8 cellular contexts compared by ENCODE assay signal in genomic region chr17:60676758-60677307, GRCh38. TPM values are rescaled to one million over a fixed set of nuclear protein-coding genes. Genes with fewer than 3 reads are reported as not detected.
A peak's percentile ranks its signal among the peaks of the same experiment; 100 is the strongest.
DNase-seq lines count a peak whose midpoint lies in the region; ATAC-seq and TF ChIP-seq lines count a peak whose summit lies in the region.

No MANE protein-coding gene starts in this region.

- ATAC-seq in Panc1 = no peak

- H3K9me3 Mint-ChIP-seq in progenitor cell of endocrine pancreas (ENCODE audit: low read depth) = no peaks in the 10 kb centered on the region

- TF ChIP-seq EP300 in esophagus muscularis mucosa (IDR thresholded peaks at IDR 0.05) = no peak

- H3K4me1 Mint-ChIP-seq in progenitor cell of endocrine pancreas (ENCODE audit: low read depth) = peaks cover 14% of the 10 kb centered on the region

- POLR2A ChIA-PET in Panc1 (lab: Charles Lee) = no interaction called here

- in situ Hi-C loops in Panc1 (cut with HindIII; ENCODE audit: low pct_unique_long_range_greater_than_20kb, low sequenced_read_pairs) = no loop called here

- H3K9me3 ChIP-seq in Panc1 (ENCODE audit: control insufficient read depth, insufficient read depth, low read depth, low read length) (no peaks in the 10 kb centered on the region), esophagus muscularis mucosa (no peaks in the 10 kb centered on the region)

- CTCF ChIA-PET in Panc1 (lab: Charles Lee) = no interaction called here

- H3K27me3 ChIP-seq in GM06990 (replicated peaks; ENCODE audit: control insufficient read depth, insufficient read depth, low read length) (no peaks in the 10 kb centered on the region), Panc1 (ENCODE audit: control insufficient read depth, insufficient read depth, low read length) (no peaks in the 10 kb centered on the region), esophagus muscularis mucosa (no peaks in the 10 kb centered on the region)

- H3K27ac Mint-ChIP-seq in progenitor cell of endocrine pancreas = peak overlapping the region; percentile 99

- intact Hi-C loops in Panc1 (cut with micrococcal nuclease; ENCODE audit: unreplicated experiment) = no loop called here
- intact Hi-C loops in esophagus muscularis mucosa (cut with DNase I) = no loop called here

- DNase-seq in GM06990 (ENCODE audit: extremely low read depth, insufficient read length) = no peak
- DNase-seq in Panc1 (ENCODE audit: low read depth, low spot score) = no peak
- DNase-seq in esophagus muscularis mucosa (ENCODE audit: extremely low spot score) = peak; percentile 34
- DNase-seq in progenitor cell of endocrine pancreas (ENCODE audit: low spot score, unreplicated experiment) = no peak
- DNase-seq in NCI-H2227 treated with DMSO at 0.1 percent for 48 hours (lab: John Stamatoyannopoulos, UW) = no peak
- no peak for DNase-seq in iPS-NIHi11 (ENCODE audit: low spot score)
- DNase-seq in central memory CD4-positive, alpha-beta T cell = no peak
- no peak for DNase-seq in NCI-H1436 treated with DMSO at 0.1 percent for 48 hours (lab: John Stamatoyannopoulos, UW)

- no peak for TF ChIP-seq POLR2A in esophagus muscularis mucosa (IDR thresholded peaks at IDR 0.05; ENCODE audit: low read depth)

- no peaks in the 10 kb centered on the region for H3K36me3 Mint-ChIP-seq in progenitor cell of endocrine pancreas (ENCODE audit: insufficient read depth)

- H3K4me3 ChIP-seq in GM06990 (replicated peaks; ENCODE audit: low read depth, low read length) (peak overlapping the region; percentile 80), Panc1 (ENCODE audit: low read depth in 2 of 2, low read length in 2 of 2) (peak overlapping the region; percentile 63 to 68), esophagus muscularis mucosa (peak overlapping the region; percentile 67 to 83 (median 79))

- 32% methylated on average over 17 of the region's 17 CpGs for WGBS in esophagus muscularis mucosa

- no peak for TF ChIP-seq CTCF in GM06990 (IDR thresholded peaks at IDR 0.05; ENCODE audit: insufficient read depth, low read length, poor library complexity, severe bottlenecking)
- no peak for TF ChIP-seq CTCF in Panc1 (IDR thresholded peaks at IDR 0.05)
- TF ChIP-seq CTCF in esophagus muscularis mucosa (IDR thresholded peaks at IDR 0.05) = no peak
- no peak for TF ChIP-seq CTCF in progenitor cell of endocrine pancreas (IDR thresholded peaks at IDR 0.05; ENCODE audit: unreplicated experiment)

- H3K27ac ChIP-seq in Panc1 (ENCODE audit: low read length) (peak overlapping the region; percentile 75), esophagus muscularis mucosa (replicated peaks in 1 of 4) (peak overlapping the region; percentile 77 to 83 (median 81))

- H3K27me3 Mint-ChIP-seq in progenitor cell of endocrine pancreas = no peaks in the 10 kb centered on the region

- H3K4me1 ChIP-seq in Panc1 (ENCODE audit: control insufficient read depth, insufficient read depth, low read length) (no peaks in the 10 kb centered on the region), esophagus muscularis mucosa (peaks cover 13 to 19% (median 16%) of the 10 kb centered on the region in 4 donors)

- H3K36me3 ChIP-seq in GM06990 (ENCODE audit: control insufficient read depth, insufficient read depth, low read length) = no peaks in the 10 kb centered on the region
- H3K36me3 ChIP-seq in Panc1 (ENCODE audit: control insufficient read depth, insufficient read depth, low read length) = no peaks in the 10 kb centered on the region; the same call in 1 of the 2 replicates
- peaks cover 3 to 12% (median 5%) of the 10 kb centered on the region in 4 donors for H3K36me3 ChIP-seq in esophagus muscularis mucosa

- no TSS peak for BruUV-seq in Panc1 (replicated peaks; lab: Mats Ljungman, UMichigan)

- peak overlapping the region; percentile 100 for H3K4me3 Mint-ChIP-seq in progenitor cell of endocrine pancreas (ENCODE audit: low read depth)

RNA-seq across cellular contexts. Expression of gene BCAS3, which starts 0.8 kb away (rescaled TPM):
- total RNA-seq in Panc1 (2021; ENCODE audit: unreplicated experiment) (9.3 TPM), esophagus muscularis mucosa (10 to 100 TPM; 17.4 to 25.7 (median 19.5) TPM), progenitor cell of endocrine pancreas (36.1 and 36.6 TPM in 2 replicates)
- polyA plus RNA-seq in Panc1 (2012; ENCODE audit: insufficient read length) = 9.8 TPM
